In genomic region chrX:100696699-100697351, GRCh38 we compare ENCODE assay signal across 29 cellular contexts. TPM values are rescaled to one million over a fixed set of nuclear protein-coding genes. Genes with fewer than 3 reads are reported as not detected.
"Had no signal": no experiment of that assay in that cellular context is flagged by ENCODE, and none has a peak within 500 bp of the region (broad histone marks: within the 10 kb centered on the region; RNA-seq: fewer than 3 reads in every experiment).

No MANE protein-coding gene starts in this region.

- H3K4me1 ChIP-seq: prostate gland, stomach, thyroid gland, upper lobe of right lung had no signal

- H3K36me3 ChIP-seq: neutrophil, ovary, prostate gland, thyroid gland, upper lobe of right lung had no signal

- H3K9me3 ChIP-seq: neutrophil, ovary, prostate gland, stomach, thyroid gland, upper lobe of right lung had no signal

- DNase-seq: activated CD4-positive, alpha-beta T cell treated with anti-CD3 and anti-CD28 coated beads for 36 hours; activated CD4-positive, alpha-beta T cell treated with anti-CD3 and anti-CD28 coated beads, Interleukin-2, amount 50 U/mL, for 4 hours; activated CD4-positive, CD25-positive, alpha-beta regulatory T cell; activated effector memory CD4-positive, alpha-beta T cell treated with anti-CD3 and anti-CD28 coated beads, Interleukin-2, amount 50 U/mL, for 16 hours; activated naive CD4-positive, alpha-beta T cell treated with anti-CD3 and anti-CD28 coated beads for 36 hours; activated naive CD8-positive, alpha-beta T cell treated with anti-CD3 and anti-CD28 coated beads, Interleukin-2, amount 10 ng/mL, durations not matched to agents 7 days and 5 days; activated T-cell treated with anti-CD3 and anti-CD28 coated beads for 4 hours; amniotic stem cell; caudate nucleus; head of caudate nucleus; hypothalamus; immature natural killer cell; kidney; left colon; nephron progenitor cell; ovary; retina; small intestine; stimulated activated CD4-positive, alpha-beta T cell treated with anti-CD3 and anti-CD28 coated beads, Interleukin-4, amount 100 ng/mL, for 24 hours; stomach; T-helper 2 cell; thyroid gland; upper lobe of right lung had no signal

- H3K4me3 ChIP-seq: ovary, prostate gland, stomach, thyroid gland, upper lobe of right lung had no signal

- ATAC-seq: activated CD4-positive, alpha-beta T cell treated with anti-CD3 and anti-CD28 coated beads for 36 hours; left colon; sciatic nerve; stimulated activated effector memory CD8-positive, alpha-beta T cell treated with anti-CD3 and anti-CD28 coated beads, Interleukin-12 subunit alpha, Interleukin-12 subunit beta, amount 100 ng/mL, for 72 hours; upper lobe of right lung had no signal

- H3K27me3 ChIP-seq: neutrophil, ovary, thyroid gland, upper lobe of right lung had no signal

- H3K27ac ChIP-seq: neutrophil, ovary, prostate gland, stomach, thyroid gland, upper lobe of right lung had no signal

- FAIRE-seq: endothelial cell of umbilical vein, kidney, small intestine had no signal

RNA-seq across cellular contexts. Expression of gene SYTL4, which starts 35.1 kb away (rescaled TPM):
- total RNA-seq: activated CD4-positive, alpha-beta T cell treated with anti-CD3 and anti-CD28 coated beads for 36 hours; activated naive CD4-positive, alpha-beta T cell treated with anti-CD3 and anti-CD28 coated beads for 36 hours; activated naive CD8-positive, alpha-beta T cell treated with anti-CD3 and anti-CD28 coated beads, Interleukin-2, amount 10 ng/mL, durations not matched to agents 7 days and 5 days; activated T-helper 1 cell treated with anti-CD3 and anti-CD28 coated beads, Interleukin-12 subunit alpha, Interleukin-12 subunit beta, Interleukin-2, Interleukin-4 antibody, amounts not matched to agents 30 ng/mL and 10 ng/mL and 1 ng/mL, durations not matched to agents 14 hours and 24 hours and 36 hours had no signal

RNA-seq across cellular contexts. Expression of gene SRPX2, which starts 52.8 kb away (rescaled TPM):
- total RNA-seq: activated CD4-positive, alpha-beta T cell treated with anti-CD3 and anti-CD28 coated beads for 36 hours; activated naive CD4-positive, alpha-beta T cell treated with anti-CD3 and anti-CD28 coated beads for 36 hours; activated naive CD8-positive, alpha-beta T cell treated with anti-CD3 and anti-CD28 coated beads, Interleukin-2, amount 10 ng/mL, durations not matched to agents 7 days and 5 days; activated T-helper 1 cell treated with anti-CD3 and anti-CD28 coated beads, Interleukin-12 subunit alpha, Interleukin-12 subunit beta, Interleukin-2, Interleukin-4 antibody, amounts not matched to agents 30 ng/mL and 10 ng/mL and 1 ng/mL, durations not matched to agents 14 hours and 24 hours and 36 hours had no signal
- polyA plus RNA-seq: immature natural killer cell had no signal
